ENCODE assay signal across 10 cellular contexts in genomic region chr19:38695319-38695683, GRCh38. TPM values are rescaled to one million over a fixed set of nuclear protein-coding genes. Genes with fewer than 3 reads are reported as not detected.
A peak's percentile ranks its signal among the peaks of the same experiment; 100 is the strongest.
DNase-seq lines count a peak whose midpoint lies in the region; ATAC-seq, FAIRE-seq and TF ChIP-seq lines count a peak whose summit lies in the region.
"Had no signal": no experiment of that assay in that cellular context is flagged by ENCODE, and none has a peak within 500 bp of the region (broad histone marks: within the 10 kb centered on the region; RNA-seq: fewer than 3 reads in every experiment).

No MANE protein-coding gene starts in this region.

- H3K27me3 Mint-ChIP-seq in activated T-helper 1 cell treated with anti-CD3 and anti-CD28 coated beads, Interleukin-12 subunit alpha, Interleukin-12 subunit beta, Interleukin-2, Interleukin-4 antibody, amounts not matched to agents 30 ng/mL and 10 ng/mL and 1 ng/mL, durations not matched to agents 14 hours and 24 hours and 36 hours (ENCODE audit: insufficient read depth): no peaks in the 10 kb centered on the region
- no peaks in the 10 kb centered on the region for H3K27me3 Mint-ChIP-seq in stimulated activated naive B cell treated with anti-CD40 and anti-IgM and Interleukin-4, amounts not matched to agents 10 μg/mL and 1 μg/mL and 100 μg/mL, for 72 hours

- no peak overlapping the region for H3K4me3 ChIP-seq in HL-60 (replicated peaks; ENCODE audit: insufficient read depth, low read length)

- no peaks in the 10 kb centered on the region for H3K9me3 Mint-ChIP-seq in activated T-helper 1 cell treated with anti-CD3 and anti-CD28 coated beads, Interleukin-12 subunit alpha, Interleukin-12 subunit beta, Interleukin-2, Interleukin-4 antibody, amounts not matched to agents 30 ng/mL and 10 ng/mL and 1 ng/mL, durations not matched to agents 14 hours and 24 hours and 36 hours
- H3K9me3 Mint-ChIP-seq in stimulated activated naive B cell treated with anti-CD40 and anti-IgM and Interleukin-4, amounts not matched to agents 10 μg/mL and 1 μg/mL and 100 μg/mL, for 72 hours: no peaks in the 10 kb centered on the region

- no peaks in the 10 kb centered on the region for H3K27me3 ChIP-seq in HL-60 (ENCODE audit: insufficient read depth, poor library complexity, severe bottlenecking)

- FAIRE-seq in urothelium cell line (lab: Jason Lieb, UNC): no peak

- intact Hi-C loops in activated T-helper 1 cell treated with anti-CD3 and anti-CD28 coated beads, Interleukin-12 subunit alpha, Interleukin-12 subunit beta, Interleukin-2, Interleukin-4 antibody, amounts not matched to agents 30 ng/mL and 10 ng/mL and 1 ng/mL, durations not matched to agents 14 hours and 24 hours and 36 hours (cut with micrococcal nuclease): no loop called here

- DNase-seq in HL-60 (ENCODE audit: low read depth in 1 of 2, low spot score in 1 of 2): peak in 1 of 2 experiments; percentile 65
- DNase-seq in activated T-helper 1 cell treated with anti-CD3 and anti-CD28 coated beads, Interleukin-12 subunit alpha, Interleukin-12 subunit beta, Interleukin-2, Interleukin-4 antibody, amounts not matched to agents 30 ng/mL and 10 ng/mL and 1 ng/mL, durations not matched to agents 14 hours and 24 hours and 36 hours (ENCODE audit: low spot score): no peak
- DNase-seq in left kidney (ENCODE audit: low read depth, low spot score): peak; percentile 84
- no peak for DNase-seq in stimulated activated naive B cell treated with anti-CD40 and anti-IgM and Interleukin-4, amounts not matched to agents 10 μg/mL and 1 μg/mL and 100 μg/mL, for 72 hours
- DNase-seq in SW 1271 (lab: John Stamatoyannopoulos, UW): no peak
- no peak for DNase-seq in urothelium cell line (ENCODE audit: low spot score)
- DNase-seq: hippocampal formation, NCI-H1105 had no signal

- H3K27ac Mint-ChIP-seq in activated T-helper 1 cell treated with anti-CD3 and anti-CD28 coated beads, Interleukin-12 subunit alpha, Interleukin-12 subunit beta, Interleukin-2, Interleukin-4 antibody, amounts not matched to agents 30 ng/mL and 10 ng/mL and 1 ng/mL, durations not matched to agents 14 hours and 24 hours and 36 hours: peak overlapping the region; percentile 34
- H3K27ac Mint-ChIP-seq in stimulated activated naive B cell treated with anti-CD40 and anti-IgM and Interleukin-4, amounts not matched to agents 10 μg/mL and 1 μg/mL and 100 μg/mL, for 72 hours: peak overlapping the region; percentile 91

- peaks cover 9% of the 10 kb centered on the region for H3K36me3 Mint-ChIP-seq in activated T-helper 1 cell treated with anti-CD3 and anti-CD28 coated beads, Interleukin-12 subunit alpha, Interleukin-12 subunit beta, Interleukin-2, Interleukin-4 antibody, amounts not matched to agents 30 ng/mL and 10 ng/mL and 1 ng/mL, durations not matched to agents 14 hours and 24 hours and 36 hours (ENCODE audit: low read depth)
- peaks cover 10 to 35% of the 10 kb centered on the region in 2 donors for H3K36me3 Mint-ChIP-seq in stimulated activated naive B cell treated with anti-CD40 and anti-IgM and Interleukin-4, amounts not matched to agents 10 μg/mL and 1 μg/mL and 100 μg/mL, for 72 hours

- no peak for TF ChIP-seq CTCF in HL-60 (IDR thresholded peaks at IDR 0.05; ENCODE audit: insufficient read depth, low read length)

- peak overlapping the region; percentile 58 for H3K27ac ChIP-seq in HL-60 (replicated peaks)

- ATAC-seq in stimulated activated naive B cell treated with anti-CD40 and anti-IgM and Interleukin-4, amounts not matched to agents 10 μg/mL and 1 μg/mL and 100 μg/mL, for 72 hours (replicated peaks): no peak
- ATAC-seq in HG02642 (IDR thresholded peaks at IDR 0.05; ENCODE audit: poor library complexity, unreplicated experiment) (no peak), HG03442 (IDR thresholded peaks at IDR 0.05; ENCODE audit: unreplicated experiment) (no peak)

- no peak overlapping the region for H3K4me3 Mint-ChIP-seq in activated T-helper 1 cell treated with anti-CD3 and anti-CD28 coated beads, Interleukin-12 subunit alpha, Interleukin-12 subunit beta, Interleukin-2, Interleukin-4 antibody, amounts not matched to agents 30 ng/mL and 10 ng/mL and 1 ng/mL, durations not matched to agents 14 hours and 24 hours and 36 hours
- peak overlapping the region; percentile 68 to 70 for H3K4me3 Mint-ChIP-seq in stimulated activated naive B cell treated with anti-CD40 and anti-IgM and Interleukin-4, amounts not matched to agents 10 μg/mL and 1 μg/mL and 100 μg/mL, for 72 hours

- peaks cover 87% of the 10 kb centered on the region for H3K4me1 Mint-ChIP-seq in activated T-helper 1 cell treated with anti-CD3 and anti-CD28 coated beads, Interleukin-12 subunit alpha, Interleukin-12 subunit beta, Interleukin-2, Interleukin-4 antibody, amounts not matched to agents 30 ng/mL and 10 ng/mL and 1 ng/mL, durations not matched to agents 14 hours and 24 hours and 36 hours (ENCODE audit: low read depth)
- H3K4me1 Mint-ChIP-seq in stimulated activated naive B cell treated with anti-CD40 and anti-IgM and Interleukin-4, amounts not matched to agents 10 μg/mL and 1 μg/mL and 100 μg/mL, for 72 hours: peaks cover 52 to 67% of the 10 kb centered on the region in 2 donors

RNA-seq across cellular contexts. Expression of gene ACTN4, which starts 47.9 kb away (rescaled TPM):
- total RNA-seq in activated T-helper 1 cell treated with anti-CD3 and anti-CD28 coated beads, Interleukin-12 subunit alpha, Interleukin-12 subunit beta, Interleukin-2, Interleukin-4 antibody, amounts not matched to agents 30 ng/mL and 10 ng/mL and 1 ng/mL, durations not matched to agents 14 hours and 24 hours and 36 hours: 281 and 287 TPM in 2 replicates

RNA-seq across cellular contexts. Expression of gene CAPN12, which starts 49.0 kb away (rescaled TPM):
- 1.1 and 2.5 TPM in 2 replicates for total RNA-seq in activated T-helper 1 cell treated with anti-CD3 and anti-CD28 coated beads, Interleukin-12 subunit alpha, Interleukin-12 subunit beta, Interleukin-2, Interleukin-4 antibody, amounts not matched to agents 30 ng/mL and 10 ng/mL and 1 ng/mL, durations not matched to agents 14 hours and 24 hours and 36 hours
